Comparison of ENCODE assay signal across 5 cellular contexts in the genomic region with DNA sequence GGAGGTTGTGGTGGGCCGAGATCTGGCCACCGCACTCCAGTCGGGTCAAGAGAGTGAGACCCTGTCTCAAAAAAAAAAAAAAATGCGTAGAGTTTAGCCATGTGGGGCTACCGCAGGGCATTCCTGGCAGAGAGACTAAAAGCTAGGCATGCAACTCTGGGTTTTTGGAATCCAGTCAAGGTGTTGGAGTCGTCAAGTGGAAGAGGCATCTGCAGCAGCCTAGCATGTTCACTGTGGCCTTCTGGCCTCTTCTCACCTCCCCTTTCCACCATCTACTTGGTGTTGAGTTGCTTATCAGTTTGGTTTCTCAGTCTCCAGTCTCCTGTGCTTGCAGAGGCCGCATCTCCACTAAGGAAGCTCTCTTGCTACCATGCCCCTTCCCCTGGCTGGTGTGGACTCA.
"Had no signal": no experiment of that assay in that cellular context is flagged by ENCODE, and none has a peak within 500 bp of the region (broad histone marks: within the 10 kb centered on the region; RNA-seq: fewer than 3 reads in every experiment).

No MANE protein-coding gene starts in this region.

- H3K9me3 Mint-ChIP-seq: GM23338, H9 had no signal

- DNase-seq: H9, HCEC 1CT, IMR-90 had no signal

- ATAC-seq: GM23338, K562 had no signal

- H3K27ac Mint-ChIP-seq: GM23338 had no signal

- H3K4me3 Mint-ChIP-seq: GM23338, H9 had no signal
